In the genomic region with DNA sequence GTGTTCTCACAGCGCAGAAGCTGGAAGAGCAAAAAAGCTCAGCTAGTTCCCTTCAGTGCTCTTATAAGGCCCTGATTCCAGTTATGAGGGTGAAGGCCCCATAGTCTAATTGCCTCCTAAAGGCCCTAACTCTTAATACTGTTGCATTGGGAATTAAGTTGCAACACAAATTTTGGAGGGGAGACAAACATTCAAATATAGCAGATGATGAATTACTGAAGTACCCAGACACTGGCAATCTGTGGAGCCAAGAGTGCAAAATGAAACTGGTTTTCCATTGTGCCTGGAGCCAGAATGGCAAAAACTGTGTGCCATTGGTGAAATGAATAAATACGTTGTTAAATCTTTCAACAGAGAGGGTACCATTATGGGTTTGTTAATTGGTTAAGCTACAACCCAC, we compare ENCODE assay signal across 6 cellular contexts.
"Had no signal": no experiment of that assay in that cellular context is flagged by ENCODE, and none has a peak within 500 bp of the region (broad histone marks: within the 10 kb centered on the region; RNA-seq: fewer than 3 reads in every experiment).

No MANE protein-coding gene starts in this region.

- DNase-seq: IMR-90, KBM-7, KG1 had no signal

- ATAC-seq: HepG2, K562 had no signal

- H3K4me3 ChIP-seq: K562 had no signal

- H3K27ac ChIP-seq: HL-60 had no signal
